ENCODE assay signal across 8 cellular contexts in the genomic region with DNA sequence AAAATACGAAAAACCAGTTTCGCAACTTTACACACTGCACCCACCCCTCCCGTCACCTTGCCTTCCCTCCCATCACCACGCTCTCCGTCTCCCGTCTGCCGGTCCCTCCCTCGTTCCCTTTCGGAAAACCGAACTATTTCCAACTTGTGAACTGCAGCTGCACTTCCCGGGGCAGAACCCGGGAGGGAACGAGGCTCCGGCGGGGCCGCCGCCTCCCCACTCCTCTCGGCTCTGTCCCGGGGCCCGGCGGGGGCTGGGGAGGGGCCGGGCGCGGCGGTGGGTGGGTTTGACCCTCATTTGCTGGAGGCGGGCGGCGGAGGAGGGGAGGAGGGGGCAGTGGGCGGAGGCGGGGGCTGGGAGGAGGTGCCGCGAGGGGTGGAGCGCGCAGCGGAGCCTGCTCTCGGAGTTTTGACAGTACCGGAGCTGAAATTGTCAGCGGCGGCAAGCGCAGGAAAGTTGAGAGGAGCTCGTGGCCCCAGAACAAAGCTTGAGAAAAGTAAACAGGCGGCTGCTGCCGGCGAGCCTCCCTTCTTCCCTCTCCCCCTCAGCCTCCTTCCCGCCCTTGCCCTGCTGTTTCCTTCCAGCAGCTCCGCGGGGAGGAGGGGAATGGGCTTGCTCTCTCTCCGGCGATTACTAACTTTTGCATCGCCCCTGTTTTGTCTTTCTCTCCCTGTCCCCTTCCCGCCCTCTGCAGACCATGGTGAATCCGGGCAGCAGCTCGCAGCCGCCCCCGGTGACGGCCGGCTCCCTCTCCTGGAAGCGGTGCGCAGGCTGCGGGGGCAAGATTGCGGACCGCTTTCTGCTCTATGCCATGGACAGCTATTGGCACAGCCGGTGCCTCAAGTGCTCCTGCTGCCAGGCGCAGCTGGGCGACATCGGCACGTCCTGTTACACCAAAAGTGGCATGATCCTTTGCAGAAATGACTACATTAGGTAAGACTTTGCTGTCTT. TPM values are rescaled to one million over a fixed set of nuclear protein-coding genes. Genes with fewer than 3 reads are reported as not detected.
DNase-seq lines count a peak whose midpoint lies in the region; ATAC-seq, FAIRE-seq and TF ChIP-seq lines count a peak whose summit lies in the region.

No MANE protein-coding gene starts in this region.

- H3K27ac ChIP-seq in GM23338 (ENCODE audit: low read depth), result peak overlapping the region; percentile 92
- peak overlapping the region in 57 of 59 donors; percentile 26 to 99 (median 84) for H3K27ac ChIP-seq in dorsolateral prefrontal cortex
- H3K27ac ChIP-seq in left lung, result peak overlapping the region; percentile 79 to 97

- H3K9me3 Mint-ChIP-seq in GM23338, result no peaks in the 10 kb centered on the region; the same call in 2 of the 3 replicates
- H3K9me3 Mint-ChIP-seq in activated CD4-positive, alpha-beta T cell treated with anti-CD3 and anti-CD28 coated beads, Interleukin-2, amount 10 ng/mL, durations not matched to agents 7 days and 5 days, result no peaks in the 10 kb centered on the region

- CTCF ChIA-PET in activated CD4-positive, alpha-beta T cell treated with anti-CD3 and anti-CD28 coated beads, Interleukin-2, amount 10 ng/mL, durations not matched to agents 7 days and 5 days (lab: Charles Lee), result interaction anchor here (0.9 to 1.3 kb wide), 2 partner anchors 10 to 154 kb away, joined by 3 read pairs; no protein-coding TSS in a partner anchor

- H3K4me3 ChIP-seq in GM23338 (peak overlapping the region; percentile 58), dorsolateral prefrontal cortex (peak overlapping the region; percentile 59 to 97 (median 82)), left lung (peak overlapping the region; percentile 73 to 76)

- peak overlapping the region; percentile 90 for H3K4me3 Mint-ChIP-seq in GM23338
- H3K4me3 Mint-ChIP-seq in activated CD4-positive, alpha-beta T cell treated with anti-CD3 and anti-CD28 coated beads, Interleukin-2, amount 10 ng/mL, durations not matched to agents 7 days and 5 days, result peak overlapping the region; percentile 74

- POLR2A ChIA-PET in activated CD4-positive, alpha-beta T cell treated with anti-CD3 and anti-CD28 coated beads, Interleukin-2, amount 10 ng/mL, durations not matched to agents 7 days and 5 days (lab: Charles Lee), result interaction anchor here (0.6 to 0.7 kb wide), 2 partner anchors 24 to 81 kb away, joined by 3 read pairs; no protein-coding TSS in a partner anchor

- peaks cover 20% of the 10 kb centered on the region for H4K20me1 ChIP-seq in GM23338 (replicated peaks; ENCODE audit: insufficient read depth)

- TF ChIP-seq CTCF in GM23338 (conservative IDR thresholded peaks at IDR 0.05; ENCODE audit: low read depth in 2 of 2), result no peak; a peak in 1 of 4 replicates
- TF ChIP-seq CTCF in dorsolateral prefrontal cortex (IDR thresholded peaks at IDR 0.05 in 54 of 56, conservative IDR thresholded peaks at IDR 0.05 in 2 of 56; ENCODE audit: low read depth in 1 of 56, partially characterized antibody in 56 of 56), result peak in 18 of 56 donors; percentile 8 to 33 (median 19)
- no peak for TF ChIP-seq CTCF in left lung (IDR thresholded peaks at IDR 0.05)
- TF ChIP-seq CTCF in D721Med (IDR thresholded peaks at IDR 0.05; ENCODE audit: insufficient read depth, missing control alignments), result no peak

- H3F3A ChIP-seq in GM23338 (replicated peaks; ENCODE audit: low read depth), result no peaks in the 10 kb centered on the region

- no peak for FAIRE-seq in D721Med (lab: Jason Lieb, UNC)

- H3K4me1 ChIP-seq in GM23338 (ENCODE audit: insufficient read depth) (peaks cover 45% of the 10 kb centered on the region), left lung (peaks cover 27 to 55% of the 10 kb centered on the region in 2 donors)

- peak overlapping the region; percentile 75 for H3K4me2 ChIP-seq in GM23338

- H3K79me2 ChIP-seq in GM23338 (replicated peaks; ENCODE audit: insufficient read depth), result peaks cover 58% of the 10 kb centered on the region

- peak; percentile 64 for DNase-seq in DMS79 (lab: John Stamatoyannopoulos, UW)
- DNase-seq in GM23338 (ENCODE audit: low spot score), result peak; percentile 94
- DNase-seq in NCI-H2227 (lab: John Stamatoyannopoulos, UW; ENCODE audit: unreplicated experiment), result peak; percentile 78
- DNase-seq in activated CD4-positive, alpha-beta T cell treated with anti-CD3 and anti-CD28 coated beads, Interleukin-2, amount 10 ng/mL, durations not matched to agents 7 days and 5 days, result peak; percentile 72
- peak; percentile 38 to 69 (median 52) for DNase-seq in dorsolateral prefrontal cortex
- DNase-seq in left lung, result peak; percentile 92 to 94
- DNase-seq in stimulated activated CD4-positive, alpha-beta T cell treated with anti-CD3 and anti-CD28 coated beads, Interleukin-4, amount 100 ng/mL, for 1 hour, result peak; percentile 54
- DNase-seq in D721Med (ENCODE audit: insufficient read length, low spot score), result no peak

- H3K27me3 ChIP-seq in GM23338 (ENCODE audit: insufficient read depth), result no peaks in the 10 kb centered on the region
- H3K27me3 ChIP-seq in dorsolateral prefrontal cortex, result no peaks in the 10 kb centered on the region
- no peaks in the 10 kb centered on the region for H3K27me3 ChIP-seq in left lung

- H3K27ac Mint-ChIP-seq in GM23338, result peak overlapping the region; percentile 98
- peak overlapping the region; percentile 96 for H3K27ac Mint-ChIP-seq in activated CD4-positive, alpha-beta T cell treated with anti-CD3 and anti-CD28 coated beads, Interleukin-2, amount 10 ng/mL, durations not matched to agents 7 days and 5 days

- peaks cover 27% of the 10 kb centered on the region for H3K36me3 Mint-ChIP-seq in GM23338 (ENCODE audit: low read depth)
- peaks cover 34% of the 10 kb centered on the region for H3K36me3 Mint-ChIP-seq in activated CD4-positive, alpha-beta T cell treated with anti-CD3 and anti-CD28 coated beads, Interleukin-2, amount 10 ng/mL, durations not matched to agents 7 days and 5 days (ENCODE audit: low read depth)

- H3K27me3 Mint-ChIP-seq in GM23338 (ENCODE audit: insufficient read depth, low read depth, poor library complexity), result peaks cover 19% of the 10 kb centered on the region
- peaks cover 23% of the 10 kb centered on the region for H3K27me3 Mint-ChIP-seq in activated CD4-positive, alpha-beta T cell treated with anti-CD3 and anti-CD28 coated beads, Interleukin-2, amount 10 ng/mL, durations not matched to agents 7 days and 5 days

- intact Hi-C loops in dorsolateral prefrontal cortex (cut with DNase I) (loop anchor here (5.0 to 10.0 kb wide), 3 partner anchors 146 to 623 kb away; no protein-coding TSS in a partner anchor), left lung (cut with DNase I) (no loop called here)

- H3K4me1 Mint-ChIP-seq in GM23338, result peaks cover 44% of the 10 kb centered on the region
- peaks cover 60% of the 10 kb centered on the region for H3K4me1 Mint-ChIP-seq in activated CD4-positive, alpha-beta T cell treated with anti-CD3 and anti-CD28 coated beads, Interleukin-2, amount 10 ng/mL, durations not matched to agents 7 days and 5 days

- H3K9me2 ChIP-seq in GM23338 (ENCODE audit: insufficient read depth), result no peaks in the 10 kb centered on the region

- H2AFZ ChIP-seq in GM23338, result no peak overlapping the region

- peak; percentile 16 for ATAC-seq in GM23338
- peak; percentile 70 for ATAC-seq in left lung

- no peaks in the 10 kb centered on the region for H3K9me3 ChIP-seq in left lung

- H3K36me3 ChIP-seq in GM23338 (ENCODE audit: insufficient read depth) (no peaks in the 10 kb centered on the region), left lung (peaks cover 0 to 3% of the 10 kb centered on the region in 2 donors)

RNA-seq across cellular contexts. Expression of a gene that starts 2.9 kb away (rescaled TPM):
- 96.2 and 112 TPM in 2 replicates for total RNA-seq in GM23338 (2014; rRNA removed; shearing (Covaris generic))
- polyA plus RNA-seq in GM23338 (2016; fragmentation: Nextera tagmentation; extraction: Ambion mirVana), result 35.6 and 35.8 TPM in 2 replicates
- total RNA-seq in activated CD4-positive, alpha-beta T cell treated with anti-CD3 and anti-CD28 coated beads, Interleukin-2, amount 10 ng/mL, durations not matched to agents 7 days and 5 days, result 10 to 100 TPM; 22.9 to 27.2 TPM
- 100 to 1,000 TPM; 105 to 422 (median 276) TPM for total RNA-seq in dorsolateral prefrontal cortex
- total RNA-seq in left lung, result 10 to 100 TPM; 56.9 to 66.1 TPM

Comparison
In these comparisons a context has a peak if more than half of its experiments do, and no peak if none do; other contexts are left out.
1. intact Hi-C loops: an anchor here in dorsolateral prefrontal cortex (5.0 to 10.0 kb wide); none called in left lung.